Comparison of ENCODE assay signal across 8 cellular contexts in the genomic region with DNA sequence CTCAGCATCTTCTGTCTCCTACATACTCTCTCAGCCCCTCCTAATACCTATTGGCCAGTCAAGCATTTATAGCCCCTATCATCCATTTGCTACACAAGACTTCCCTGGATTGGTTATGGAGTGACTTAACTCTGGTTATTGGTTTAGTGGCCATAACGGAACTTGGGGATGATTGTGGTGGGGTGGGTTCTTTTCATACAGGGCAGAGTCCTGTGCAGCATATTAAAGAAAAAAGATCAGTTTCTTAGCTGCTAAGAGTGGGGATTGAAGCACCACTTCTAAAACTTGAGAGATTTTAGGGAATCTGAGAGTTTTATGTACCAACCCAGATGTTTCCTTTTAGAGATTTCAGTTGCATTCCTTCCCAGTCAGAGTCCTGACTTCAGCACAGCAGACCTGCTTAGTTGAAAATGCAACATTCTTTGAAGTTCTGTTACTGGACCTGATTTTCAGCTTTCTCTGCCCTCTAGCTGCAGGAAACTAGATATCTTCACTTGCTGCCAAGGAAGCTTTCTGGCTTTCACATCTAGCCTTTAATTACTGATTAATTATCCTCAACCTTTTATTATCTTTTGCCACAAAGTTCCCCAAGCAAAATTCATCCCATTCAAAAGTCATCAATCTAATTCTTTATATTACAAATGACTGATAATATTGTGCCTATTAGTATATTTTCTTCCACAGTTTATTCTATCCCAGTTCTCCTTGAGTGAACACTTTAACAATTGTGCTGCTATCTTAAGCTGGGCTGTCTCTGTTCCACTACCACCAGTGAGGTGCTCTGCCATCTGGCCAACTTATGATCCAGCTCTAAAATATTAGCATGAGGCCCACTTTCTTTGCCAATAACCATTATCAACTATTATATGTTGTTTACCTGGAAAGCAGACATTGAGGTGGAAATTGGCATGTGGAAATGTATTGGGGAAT.
DNase-seq lines count a peak whose midpoint lies in the region; ATAC-seq and TF ChIP-seq lines count a peak whose summit lies in the region.

No MANE protein-coding gene starts in this region.

- H3K9me3 Mint-ChIP-seq in activated naive CD4-positive, alpha-beta T cell treated with anti-CD3 and anti-CD28 coated beads for 36 hours, result peaks cover 5% of the 10 kb centered on the region

- no peaks in the 10 kb centered on the region for H3K4me1 Mint-ChIP-seq in activated naive CD4-positive, alpha-beta T cell treated with anti-CD3 and anti-CD28 coated beads for 36 hours (ENCODE audit: low read depth)

- no peaks in the 10 kb centered on the region for H3K36me3 Mint-ChIP-seq in activated naive CD4-positive, alpha-beta T cell treated with anti-CD3 and anti-CD28 coated beads for 36 hours (ENCODE audit: low read depth)

- H3K27me3 ChIP-seq in DND-41 (ENCODE audit: insufficient read depth, low read length, poor library complexity) (no peaks in the 10 kb centered on the region), liver (ENCODE audit: control insufficient read depth in 4 of 4, insufficient read depth in 4 of 4, low read length in 3 of 4) (no peaks in the 10 kb centered on the region)

- no peak overlapping the region for H3K4me3 Mint-ChIP-seq in activated naive CD4-positive, alpha-beta T cell treated with anti-CD3 and anti-CD28 coated beads for 36 hours

- no peak overlapping the region for H3K4me2 ChIP-seq in DND-41 (ENCODE audit: insufficient read depth, low read length)

- no peaks in the 10 kb centered on the region for H4K20me1 ChIP-seq in DND-41 (ENCODE audit: insufficient read depth, low read length)

- H3K4me1 ChIP-seq in DND-41 (ENCODE audit: insufficient read depth, low read length), result no peaks in the 10 kb centered on the region
- no peaks in the 10 kb centered on the region for H3K4me1 ChIP-seq in liver (ENCODE audit: control insufficient read depth in 4 of 4, insufficient read depth in 4 of 4, low read length in 3 of 4)

- H3K79me2 ChIP-seq in DND-41 (ENCODE audit: insufficient read depth, low read length), result no peaks in the 10 kb centered on the region

- H2AFZ ChIP-seq in DND-41 (ENCODE audit: low read depth, low read length), result no peak overlapping the region

- H3K9me3 ChIP-seq in DND-41 (ENCODE audit: insufficient read depth, low read length, severe bottlenecking) (no peaks in the 10 kb centered on the region), liver (ENCODE audit: control insufficient read depth in 4 of 4, low read length in 3 of 4) (no peaks in the 10 kb centered on the region)

- intact Hi-C loops in activated naive CD4-positive, alpha-beta T cell treated with anti-CD3 and anti-CD28 coated beads for 36 hours (cut with micrococcal nuclease), result no loop called here

- H3K27ac ChIP-seq in DND-41 (ENCODE audit: low read length), result no peak overlapping the region
- H3K27ac ChIP-seq in liver (ENCODE audit: low read depth in 1 of 2, low read length in 2 of 2), result no peak overlapping the region

- WGBS in liver, result 69% methylated on average over 1 of the region's 1 CpG

- H3K4me3 ChIP-seq in DND-41 (ENCODE audit: low read depth in 1 of 2, low read length in 2 of 2) (no peak overlapping the region), liver (ENCODE audit: low read depth in 1 of 3, low read length in 3 of 3) (no peak overlapping the region)

- DNase-seq in DND-41 (no peak), amniotic stem cell (lab: John Stamatoyannopoulos, UW) (peak; percentile 28)
- DNase-seq in activated naive CD4-positive, alpha-beta T cell treated with anti-CD3 and anti-CD28 coated beads for 36 hours, result no peak
- DNase-seq in stimulated activated CD4-positive, alpha-beta T cell treated with anti-CD3 and anti-CD28 coated beads, Interleukin-4, amount 100 ng/mL, for 24 hours, result no peak
- no peak for DNase-seq in activated effector memory CD4-positive, alpha-beta T cell treated with anti-CD3 and anti-CD28 coated beads, Interleukin-2, amount 50 U/mL, for 16 hours

- ATAC-seq in DND-41 (ENCODE audit: insufficient read depth, low read depth), result no peak
- ATAC-seq in HG02981 (IDR thresholded peaks at IDR 0.05; ENCODE audit: unreplicated experiment), result peak; percentile 65
- no peak for ATAC-seq in HG03039 (IDR thresholded peaks at IDR 0.05; ENCODE audit: unreplicated experiment)

- no peaks in the 10 kb centered on the region for H3K36me3 ChIP-seq in DND-41 (ENCODE audit: insufficient read depth, low read length)
- no peaks in the 10 kb centered on the region for H3K36me3 ChIP-seq in liver (ENCODE audit: control insufficient read depth in 4 of 4, insufficient read depth in 3 of 4, low read depth in 1 of 4, low read length in 3 of 4)

- TF ChIP-seq CTCF in DND-41 (IDR thresholded peaks at IDR 0.05; ENCODE audit: borderline replicate concordance, extremely low read depth, low read length, poor library complexity, severe bottlenecking) (peak; percentile 11), liver (IDR thresholded peaks at IDR 0.05; ENCODE audit: low read depth, low read length, missing input control) (peak; percentile 15)

- CTCF ChIA-PET in activated naive CD4-positive, alpha-beta T cell treated with anti-CD3 and anti-CD28 coated beads for 36 hours (lab: Charles Lee), result no interaction called here

- no peaks in the 10 kb centered on the region for H3K27me3 Mint-ChIP-seq in activated naive CD4-positive, alpha-beta T cell treated with anti-CD3 and anti-CD28 coated beads for 36 hours (ENCODE audit: low read depth)

- H3K27ac Mint-ChIP-seq in activated naive CD4-positive, alpha-beta T cell treated with anti-CD3 and anti-CD28 coated beads for 36 hours, result no peak overlapping the region

- peak; percentile 24 to 48 for TF ChIP-seq RAD21 in liver (IDR thresholded peaks at IDR 0.05)

- H3K9ac ChIP-seq in DND-41 (ENCODE audit: low read depth, low read length) (no peak overlapping the region), liver (ENCODE audit: low read depth in 1 of 2, low read length in 2 of 2) (no peak overlapping the region)

TF ChIP-seq in liver, 16 proteins besides CTCF, POLR2A, EP300 and RAD21:
- TF ChIP-seq FOXA2 (IDR thresholded peaks at IDR 0.05) (no peak), YY1 (IDR thresholded peaks at IDR 0.05) (no peak), NR2F2 (IDR thresholded peaks at IDR 0.05) (no peak), FOXA1 (IDR thresholded peaks at IDR 0.05) (no peak), JUND (IDR thresholded peaks at IDR 0.05) (no peak), EGR1 (IDR thresholded peaks at IDR 0.05; ENCODE audit: low read depth in 2 of 2) (no peak), HNF4G (IDR thresholded peaks at IDR 0.05) (no peak), GABPA (IDR thresholded peaks at IDR 0.05 in 1 of 2, conservative IDR thresholded peaks at IDR 0.05 in 1 of 2) (no peak), HNF4A (conservative IDR thresholded peaks at IDR 0.05) (no peak), SP1 (IDR thresholded peaks at IDR 0.05) (no peak), RXRA (IDR thresholded peaks at IDR 0.05) (no peak), TAF1 (conservative IDR thresholded peaks at IDR 0.05) (no peak)
- TF ChIP-seq, protein P1, sequence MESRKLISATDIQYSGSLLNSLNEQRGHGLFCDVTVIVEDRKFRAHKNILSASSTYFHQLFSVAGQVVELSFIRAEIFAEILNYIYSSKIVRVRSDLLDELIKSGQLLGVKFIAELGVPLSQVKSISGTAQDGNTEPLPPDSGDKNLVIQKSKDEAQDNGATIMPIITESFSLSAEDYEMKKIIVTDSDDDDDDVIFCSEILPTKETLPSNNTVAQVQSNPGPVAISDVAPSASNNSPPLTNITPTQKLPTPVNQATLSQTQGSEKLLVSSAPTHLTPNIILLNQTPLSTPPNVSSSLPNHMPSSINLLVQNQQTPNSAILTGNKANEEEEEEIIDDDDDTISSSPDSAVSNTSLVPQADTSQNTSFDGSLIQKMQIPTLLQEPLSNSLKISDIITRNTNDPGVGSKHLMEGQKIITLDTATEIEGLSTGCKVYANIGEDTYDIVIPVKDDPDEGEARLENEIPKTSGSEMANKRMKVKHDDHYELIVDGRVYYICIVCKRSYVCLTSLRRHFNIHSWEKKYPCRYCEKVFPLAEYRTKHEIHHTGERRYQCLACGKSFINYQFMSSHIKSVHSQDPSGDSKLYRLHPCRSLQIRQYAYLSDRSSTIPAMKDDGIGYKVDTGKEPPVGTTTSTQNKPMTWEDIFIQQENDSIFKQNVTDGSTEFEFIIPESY (IDR thresholded peaks at IDR 0.05), result no peak
- TF ChIP-seq, protein P2, sequence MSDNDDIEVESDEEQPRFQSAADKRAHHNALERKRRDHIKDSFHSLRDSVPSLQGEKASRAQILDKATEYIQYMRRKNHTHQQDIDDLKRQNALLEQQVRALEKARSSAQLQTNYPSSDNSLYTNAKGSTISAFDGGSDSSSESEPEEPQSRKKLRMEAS (IDR thresholded peaks at IDR 0.05), result no peak
- TF ChIP-seq, protein P3, sequence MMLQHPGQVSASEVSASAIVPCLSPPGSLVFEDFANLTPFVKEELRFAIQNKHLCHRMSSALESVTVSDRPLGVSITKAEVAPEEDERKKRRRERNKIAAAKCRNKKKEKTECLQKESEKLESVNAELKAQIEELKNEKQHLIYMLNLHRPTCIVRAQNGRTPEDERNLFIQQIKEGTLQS (IDR thresholded peaks at IDR 0.05), result no peak
- TF ChIP-seq, protein P4, sequence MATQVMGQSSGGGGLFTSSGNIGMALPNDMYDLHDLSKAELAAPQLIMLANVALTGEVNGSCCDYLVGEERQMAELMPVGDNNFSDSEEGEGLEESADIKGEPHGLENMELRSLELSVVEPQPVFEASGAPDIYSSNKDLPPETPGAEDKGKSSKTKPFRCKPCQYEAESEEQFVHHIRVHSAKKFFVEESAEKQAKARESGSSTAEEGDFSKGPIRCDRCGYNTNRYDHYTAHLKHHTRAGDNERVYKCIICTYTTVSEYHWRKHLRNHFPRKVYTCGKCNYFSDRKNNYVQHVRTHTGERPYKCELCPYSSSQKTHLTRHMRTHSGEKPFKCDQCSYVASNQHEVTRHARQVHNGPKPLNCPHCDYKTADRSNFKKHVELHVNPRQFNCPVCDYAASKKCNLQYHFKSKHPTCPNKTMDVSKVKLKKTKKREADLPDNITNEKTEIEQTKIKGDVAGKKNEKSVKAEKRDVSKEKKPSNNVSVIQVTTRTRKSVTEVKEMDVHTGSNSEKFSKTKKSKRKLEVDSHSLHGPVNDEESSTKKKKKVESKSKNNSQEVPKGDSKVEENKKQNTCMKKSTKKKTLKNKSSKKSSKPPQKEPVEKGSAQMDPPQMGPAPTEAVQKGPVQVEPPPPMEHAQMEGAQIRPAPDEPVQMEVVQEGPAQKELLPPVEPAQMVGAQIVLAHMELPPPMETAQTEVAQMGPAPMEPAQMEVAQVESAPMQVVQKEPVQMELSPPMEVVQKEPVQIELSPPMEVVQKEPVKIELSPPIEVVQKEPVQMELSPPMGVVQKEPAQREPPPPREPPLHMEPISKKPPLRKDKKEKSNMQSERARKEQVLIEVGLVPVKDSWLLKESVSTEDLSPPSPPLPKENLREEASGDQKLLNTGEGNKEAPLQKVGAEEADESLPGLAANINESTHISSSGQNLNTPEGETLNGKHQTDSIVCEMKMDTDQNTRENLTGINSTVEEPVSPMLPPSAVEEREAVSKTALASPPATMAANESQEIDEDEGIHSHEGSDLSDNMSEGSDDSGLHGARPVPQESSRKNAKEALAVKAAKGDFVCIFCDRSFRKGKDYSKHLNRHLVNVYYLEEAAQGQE (IDR thresholded peaks at IDR 0.05), result no peak
